In genomic region chr11:65651589-65652510, GRCh38 we compare ENCODE assay signal across 1 cellular context.
TF ChIP-seq lines count a peak whose summit lies in the region.

No MANE protein-coding gene starts in this region.

TF ChIP-seq in H1, 55 proteins besides CTCF, POLR2A, EP300 and RAD21:
- TF ChIP-seq RNF2 (IDR thresholded peaks at IDR 0.05; ENCODE audit: borderline replicate concordance, low read depth, low read length, missing control alignments, poor library complexity, severe bottlenecking) (no peak), POLR2AphosphoS5 (IDR thresholded peaks at IDR 0.05; ENCODE audit: low read depth, low read length) (peak; percentile 51; the same call in 1 of the 2 replicates), BACH1 (IDR thresholded peaks at IDR 0.05; ENCODE audit: low read length) (no peak), ASH2L (IDR thresholded peaks at IDR 0.05; ENCODE audit: low read length) (peak; percentile 15)
TF ChIP-seq in H1: peak in this region for 2.
